Comparison of ENCODE assay signal across 8 cellular contexts in the genomic region with DNA sequence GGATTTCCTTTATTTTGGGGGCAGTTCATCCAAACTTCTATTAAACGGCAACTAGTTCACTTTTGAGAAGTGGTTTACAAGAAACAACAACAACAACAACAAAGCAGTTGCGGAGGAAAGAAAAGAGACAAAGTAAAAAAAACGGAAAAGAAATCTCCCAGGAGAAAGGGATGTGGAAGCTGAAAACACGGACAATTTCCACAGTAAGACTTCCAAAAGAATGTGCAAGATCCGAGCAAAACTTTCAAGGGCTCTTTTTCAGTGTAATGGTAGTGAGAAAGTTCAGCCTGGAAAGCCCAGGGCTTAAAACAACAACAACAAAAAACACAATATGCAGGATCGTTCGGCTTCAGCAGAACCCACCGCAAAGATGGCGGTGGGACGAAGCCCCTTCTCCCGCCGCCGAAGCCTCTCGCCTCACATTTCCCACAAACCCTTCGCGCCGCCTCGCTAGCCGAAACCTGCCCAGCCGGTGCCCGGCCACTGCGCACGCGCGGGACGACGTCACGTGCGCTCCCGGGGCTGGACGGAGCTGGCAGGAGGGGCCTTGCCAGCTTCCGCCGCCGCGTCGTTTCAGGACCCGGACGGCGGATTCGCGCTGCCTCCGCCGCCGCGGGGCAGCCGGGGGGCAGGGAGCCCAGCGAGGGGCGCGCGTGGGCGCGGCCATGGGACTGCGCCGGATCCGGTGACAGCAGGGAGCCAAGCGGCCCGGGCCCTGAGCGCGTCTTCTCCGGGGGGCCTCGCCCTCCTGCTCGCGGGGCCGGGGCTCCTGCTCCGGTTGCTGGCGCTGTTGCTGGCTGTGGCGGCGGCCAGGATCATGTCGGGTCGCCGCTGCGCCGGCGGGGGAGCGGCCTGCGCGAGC. TPM values are rescaled to one million over a fixed set of nuclear protein-coding genes. Genes with fewer than 3 reads are reported as not detected.
DNase-seq lines count a peak whose midpoint lies in the region; ATAC-seq and TF ChIP-seq lines count a peak whose summit lies in the region.

Gene TNKS2, plus strand, starts transcription at position 553 of the 862 bp plus-strand sequence. Its CDS starts 265 bp downstream, at position 818.

- in situ Hi-C loops in mammary epithelial cell (cut with MboI; ENCODE audit: low sequenced_read_pairs in 2 of 2), result no loop called here

- H3K27me3 ChIP-seq in AG04450 (ENCODE audit: control insufficient read depth, insufficient read depth, low read length), result no peaks in the 10 kb centered on the region
- H3K27me3 ChIP-seq in mammary epithelial cell (ENCODE audit: insufficient read depth, low read length), result no peaks in the 10 kb centered on the region
- no peaks in the 10 kb centered on the region for H3K27me3 ChIP-seq in iPS-20b (ENCODE audit: insufficient read depth, low read length)

- TSS peak; percentile 87 for BruUV-seq in mammary epithelial cell (replicated peaks; lab: Mats Ljungman, UMichigan)

- H3K4me3 ChIP-seq in AG04450 (ENCODE audit: low read depth, low read length) (peak within 1 kb of the TSS; percentile 90), WI38 (ENCODE audit: low read depth, low read length) (peak within 1 kb of the TSS; percentile 99), mammary epithelial cell (replicated peaks in 1 of 3; ENCODE audit: insufficient read depth in 1 of 3, low read depth in 2 of 3, low read length in 3 of 3) (peak within 1 kb of the TSS; percentile 47 to 77 (median 74)), iPS-20b (ENCODE audit: low read length) (peak within 1 kb of the TSS; percentile 99), skin epidermis (peak within 1 kb of the TSS; percentile 65 to 99 (median 93))

- H3K79me2 ChIP-seq in mammary epithelial cell (ENCODE audit: insufficient read depth, low read length), result peaks cover 56% of the 10 kb centered on the region

- peaks cover 8% of the 10 kb centered on the region for H4K20me1 ChIP-seq in mammary epithelial cell (ENCODE audit: insufficient read depth, low read length)

- TF ChIP-seq CTCF in AG04450 (IDR thresholded peaks at IDR 0.05; ENCODE audit: low read depth, low read length) (no peak), WI38 (IDR thresholded peaks at IDR 0.05; ENCODE audit: low read depth, low read length) (no peak), mammary epithelial cell (conservative IDR thresholded peaks at IDR 0.05 in 1 of 2, IDR thresholded peaks at IDR 0.05 in 1 of 2; ENCODE audit: extremely low read depth in 1 of 2, insufficient read depth in 1 of 2, low read depth in 1 of 2, low read length in 2 of 2) (no peak)

- ATAC-seq in GM18873 (IDR thresholded peaks at IDR 0.05; ENCODE audit: low FRiP score, unreplicated experiment), result peak; percentile 64
- peak; percentile 73 for ATAC-seq in HG03135 (IDR thresholded peaks at IDR 0.05; ENCODE audit: unreplicated experiment)

- 2% methylated on average over 37 of the region's 77 CpGs for WGBS in mammary epithelial cell (ENCODE audit: low coverage, missing lambda C conversion rate)

- H3K9me3 ChIP-seq in AG04450 (ENCODE audit: control insufficient read depth, insufficient read depth, low read length) (no peaks in the 10 kb centered on the region; the same call in 1 of the 2 replicates), mammary epithelial cell (replicated peaks; ENCODE audit: insufficient read depth, low read length) (no peaks in the 10 kb centered on the region), iPS-20b (ENCODE audit: insufficient read depth, low read depth, low read length) (no peaks in the 10 kb centered on the region)

- peak within 1 kb of the TSS; percentile 90 for H2AFZ ChIP-seq in mammary epithelial cell (ENCODE audit: low read depth, low read length)

- DNase-seq in AG04450 (ENCODE audit: low read depth, low spot score), result peak; percentile 81
- peak; percentile 76 for DNase-seq in NCI-H2227 treated with DMSO at 0.1 percent for 48 hours (lab: John Stamatoyannopoulos, UW)
- peak; percentile 94 for DNase-seq in mammary epithelial cell

- peak within 1 kb of the TSS; percentile 80 for H3K4me2 ChIP-seq in mammary epithelial cell (ENCODE audit: insufficient read depth, low read depth, low read length)

- peaks cover 3% of the 10 kb centered on the region for H3K36me3 ChIP-seq in mammary epithelial cell (ENCODE audit: insufficient read depth, low read length)
- H3K36me3 ChIP-seq in iPS-20b (ENCODE audit: insufficient read depth, low read depth, low read length), result peaks cover 22% of the 10 kb centered on the region

- peak within 1 kb of the TSS; percentile 86 for H3K9ac ChIP-seq in mammary epithelial cell (ENCODE audit: insufficient read depth, low read length)
- peak within 1 kb of the TSS; percentile 98 for H3K9ac ChIP-seq in iPS-20b (ENCODE audit: low read depth, low read length)

- POLR2A ChIA-PET in AG04450 (lab: Yijun Ruan, JAX), result interaction anchor here (0.6 to 1.9 kb wide), 5 partner anchors 16 to 166 kb away, joined by 3 to 5 read pairs (median 4); partner anchors contain the start of genes FGFBP3 and PPP1R3C

- H3K27ac ChIP-seq in AG04450 (ENCODE audit: low read depth, low read length) (peak within 1 kb of the TSS; percentile 68), mammary epithelial cell (ENCODE audit: insufficient read depth, low read depth, low read length) (peak within 1 kb of the TSS; percentile 78), iPS-20b (ENCODE audit: low read length) (peak within 1 kb of the TSS; percentile 98), skin epidermis (peak within 1 kb of the TSS; percentile 87 to 99 (median 97))

- CTCF ChIA-PET in AG04450 (lab: Charles Lee) (no interaction called here), mammary epithelial cell (lab: Charles Lee; ENCODE audit: low non-redundant PET) (interaction anchor here (0.7 kb wide), 1 partner anchor 163 kb away, joined by 3 read pairs; no protein-coding TSS in a partner anchor)

- dilution Hi-C loops in mammary epithelial cell (cut with HindIII; ENCODE audit: low sequenced_read_pairs), result no loop called here

- H3K4me1 ChIP-seq in mammary epithelial cell (ENCODE audit: insufficient read depth, low read length) (peaks cover 12% of the 10 kb centered on the region), iPS-20b (ENCODE audit: insufficient read depth, low read length) (peaks cover 25% of the 10 kb centered on the region)

- intact Hi-C loops in mammary epithelial cell (cut with micrococcal nuclease), result loop anchor here (2.0 kb wide), 1 partner anchor 39 kb away; no protein-coding TSS in a partner anchor

RNA-seq across cellular contexts. Expression of gene TNKS2, which starts in this region (rescaled TPM):
- polyA plus RNA-seq in AG04450 (2011; rRNA removed) (35.5 and 45.5 TPM in 2 replicates), mammary epithelial cell (14.4 TPM)
- 45.9 and 71.2 TPM in 2 replicates for polyA minus RNA-seq in AG04450 (2011; rRNA and poly(A)+ RNA removed)
- 10 to 100 TPM; 35.8 to 48.7 TPM for total RNA-seq in mammary epithelial cell
- polyA minus RNA-seq in mammary epithelial cell, result 26.7 TPM

Comparison
In these comparisons a context has a peak if more than half of its experiments do, and no peak if none do; other contexts are left out.
1. Peak in every context shown above with its lines: DNase-seq, ATAC-seq, H3K4me3 ChIP-seq and H3K27ac ChIP-seq.